ENCODE assay signal across 20 cellular contexts in genomic region chr7:7869036-7869435, GRCh38.
A peak's percentile ranks its signal among the peaks of the same experiment; 100 is the strongest.
DNase-seq lines count a peak whose midpoint lies in the region; ATAC-seq and TF ChIP-seq lines count a peak whose summit lies in the region.
"Had no signal": no experiment of that assay in that cellular context is flagged by ENCODE, and none has a peak within 500 bp of the region (broad histone marks: within the 10 kb centered on the region; RNA-seq: fewer than 3 reads in every experiment).

No MANE protein-coding gene starts in this region.

- no peak overlapping the region for H3K4me3 ChIP-seq in left ventricle myocardium inferior
- no peak overlapping the region for H3K4me3 ChIP-seq in HAP-1

- H3K36me3 ChIP-seq in left ventricle myocardium inferior (no peaks in the 10 kb centered on the region), HAP-1 (replicated peaks) (no peaks in the 10 kb centered on the region)

- H3K4me1 Mint-ChIP-seq in natural killer cell, result no peaks in the 10 kb centered on the region
- H3K4me1 Mint-ChIP-seq in natural killer cell treated with Interleukin-12 subunit alpha and Interleukin-12 subunit beta and Interleukin-15 and Interleukin-18, amount 100 ng/mL, for 72 hours (ENCODE audit: low read depth in 2 of 2), result no peaks in the 10 kb centered on the region
- H3K4me1 Mint-ChIP-seq: immature natural killer cell had no signal

- H3K27me3 Mint-ChIP-seq in natural killer cell (ENCODE audit: low read depth in 2 of 2), result no peaks in the 10 kb centered on the region
- no peaks in the 10 kb centered on the region for H3K27me3 Mint-ChIP-seq in natural killer cell treated with Interleukin-12 subunit alpha and Interleukin-12 subunit beta and Interleukin-15 and Interleukin-18, amount 100 ng/mL, for 72 hours
- H3K27me3 Mint-ChIP-seq: naive B cell, progenitor cell of endocrine pancreas had no signal

- H3K9me3 Mint-ChIP-seq in natural killer cell, result no peaks in the 10 kb centered on the region
- no peaks in the 10 kb centered on the region for H3K9me3 Mint-ChIP-seq in natural killer cell treated with Interleukin-12 subunit alpha and Interleukin-12 subunit beta and Interleukin-15 and Interleukin-18, amount 100 ng/mL, for 72 hours
- H3K9me3 Mint-ChIP-seq: CD8-positive, alpha-beta T cell; immature natural killer cell; naive B cell had no signal

- TF ChIP-seq CTCF in natural killer cell (IDR thresholded peaks at IDR 0.05) (no peak), left ventricle myocardium inferior (IDR thresholded peaks at IDR 0.05; ENCODE audit: borderline replicate concordance) (no peak)

- intact Hi-C loops in natural killer cell (cut with micrococcal nuclease) (loop anchor here (5.0 kb wide), 1 partner anchor 107 kb away; no protein-coding TSS in a partner anchor), left ventricle myocardium inferior (cut with micrococcal nuclease) (no loop called here)

- no peaks in the 10 kb centered on the region for H3K9me3 ChIP-seq in left ventricle myocardium inferior (replicated peaks)
- no peaks in the 10 kb centered on the region for H3K9me3 ChIP-seq in HAP-1

- no peak overlapping the region for H3K27ac Mint-ChIP-seq in natural killer cell
- H3K27ac Mint-ChIP-seq in natural killer cell treated with Interleukin-12 subunit alpha and Interleukin-12 subunit beta and Interleukin-15 and Interleukin-18, amount 100 ng/mL, for 72 hours, result no peak overlapping the region
- H3K27ac Mint-ChIP-seq: CD8-positive, alpha-beta T cell; immature natural killer cell; progenitor cell of endocrine pancreas had no signal

- H3K27me3 ChIP-seq in left ventricle myocardium inferior (ENCODE audit: low read depth) (no peaks in the 10 kb centered on the region), HAP-1 (ENCODE audit: low read depth) (no peaks in the 10 kb centered on the region)

- in situ Hi-C loops in HAP-1 (cut with MboI; ENCODE audit: low sequenced_read_pairs), result no loop called here

- no peak overlapping the region for H3K4me3 Mint-ChIP-seq in natural killer cell
- H3K4me3 Mint-ChIP-seq in natural killer cell treated with Interleukin-12 subunit alpha and Interleukin-12 subunit beta and Interleukin-15 and Interleukin-18, amount 100 ng/mL, for 72 hours, result no peak overlapping the region
- H3K4me3 Mint-ChIP-seq: CD8-positive, alpha-beta T cell; naive B cell had no signal

- no peaks in the 10 kb centered on the region for H3K36me3 Mint-ChIP-seq in natural killer cell
- peaks cover 4% of the 10 kb centered on the region for H3K36me3 Mint-ChIP-seq in natural killer cell treated with Interleukin-12 subunit alpha and Interleukin-12 subunit beta and Interleukin-15 and Interleukin-18, amount 100 ng/mL, for 72 hours

- peaks cover 40% of the 10 kb centered on the region for H3K4me1 ChIP-seq in left ventricle myocardium inferior
- H3K4me1 ChIP-seq in HAP-1, result peaks cover 4% of the 10 kb centered on the region

- ATAC-seq in natural killer cell (peak in 2 of 3 donors; percentile 35 to 38), HG03442 (IDR thresholded peaks at IDR 0.05; ENCODE audit: unreplicated experiment) (no peak)
- ATAC-seq in natural killer cell treated with Interleukin-12 subunit alpha and Interleukin-12 subunit beta and Interleukin-15 and Interleukin-18, amount 100 ng/mL, for 72 hours, result no peak
- ATAC-seq: CD8-positive, alpha-beta T cell had no signal

- DNase-seq in natural killer cell, result no peak
- no peak for DNase-seq in natural killer cell treated with Interleukin-12 subunit alpha and Interleukin-12 subunit beta and Interleukin-15 and Interleukin-18, amount 100 ng/mL, for 72 hours (ENCODE audit: low spot score)
- peak; percentile 89 for DNase-seq in NCI-H2029 treated with DMSO at 0.1 percent for 48 hours (lab: John Stamatoyannopoulos, UW)
- DNase-seq in left ventricle myocardium inferior, result no peak
- no peak for DNase-seq in HAP-1 (ENCODE audit: low spot score in 2 of 2)
- no peak for DNase-seq in NCI-H2227 treated with DMSO at 0.1 percent for 48 hours (lab: John Stamatoyannopoulos, UW)
- DNase-seq in effector CD4-positive, alpha-beta T cell, result no peak
- DNase-seq: activated gamma-delta T cell treated with Interleukin-2 at 50 U/mL for 16 hours; caudate nucleus; CD8-positive, alpha-beta T cell; effector CD8-positive, alpha-beta T cell; glutamatergic neuron; NCI-H1436 treated with DMSO at 0.1 percent for 48 hours; small intestine; stimulated activated CD4-positive, alpha-beta T cell treated with anti-CD3 and anti-CD28 coated beads, Interleukin-4, amount 100 ng/mL, for 24 hours; T-helper 1 cell had no signal

- H3K27ac ChIP-seq in left ventricle myocardium inferior (replicated peaks), result peak overlapping the region; percentile 53

Comparison
In these comparisons a context has a peak if more than half of its experiments do, and no peak if none do; other contexts are left out.
1. ATAC-seq: peak in natural killer cell (2 of 3); none in natural killer cell treated with Interleukin-12 subunit alpha and Interleukin-12 subunit beta and Interleukin-15 and Interleukin-18, amount 100 ng/mL, for 72 hours (0 of 2) and HG03442 (single experiment).